2 cellular contexts compared by ENCODE assay signal in the genomic region with DNA sequence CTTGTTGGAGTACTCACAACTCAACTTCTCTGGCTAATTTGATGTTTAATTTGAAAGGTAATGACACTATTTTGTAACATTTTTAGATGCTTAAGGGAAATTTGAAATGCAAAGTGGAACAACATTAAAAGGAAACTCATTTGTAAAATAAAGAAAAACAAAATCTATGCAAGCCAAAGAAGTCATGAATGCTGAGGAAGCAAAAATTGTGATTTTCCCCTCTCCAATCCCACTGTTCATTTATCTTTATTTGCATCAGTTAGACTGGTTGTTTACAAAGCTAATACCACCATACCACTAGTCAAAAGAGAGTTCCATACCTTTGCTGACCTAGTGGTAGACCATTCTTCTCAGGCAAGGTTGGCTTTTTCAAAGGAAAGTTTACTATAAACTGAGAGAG.
TF ChIP-seq lines count a peak whose summit lies in the region.

No MANE protein-coding gene starts in this region.

TF ChIP-seq in IMR-90, 13 proteins besides CTCF, POLR2A, EP300 and RAD21:
- TF ChIP-seq CHD1 (IDR thresholded peaks at IDR 0.05; ENCODE audit: low read depth, low read length) (no peak), MAFK (IDR thresholded peaks at IDR 0.05; ENCODE audit: low read depth, low read length) (peak; percentile 65)

TF ChIP-seq in SK-N-SH treated with all-trans-retinoic acid at 6 μM for 48 hours, 23 proteins besides CTCF, POLR2A, EP300 and RAD21:
- no peak for TF ChIP-seq TCF4 (CRISPR knock-in tag; IDR thresholded peaks at IDR 0.05; ENCODE audit: borderline replicate concordance)
